ENCODE assay signal across 24 cellular contexts in genomic region chr2:150909090-150909489, GRCh38.
DNase-seq lines count a peak whose midpoint lies in the region; ATAC-seq lines count a peak whose summit lies in the region.
"Had no signal": no experiment of that assay in that cellular context is flagged by ENCODE, and none has a peak within 500 bp of the region (broad histone marks: within the 10 kb centered on the region; RNA-seq: fewer than 3 reads in every experiment).

No MANE protein-coding gene starts in this region.

- no peaks in the 10 kb centered on the region for H3K9me3 ChIP-seq in neuronal stem cell (replicated peaks in 1 of 2; ENCODE audit: control insufficient read depth in 2 of 2, insufficient read depth in 1 of 2, low read depth in 1 of 2, low read length in 2 of 2)
- H3K9me3 ChIP-seq: SJSA1, transverse colon had no signal

- no peak overlapping the region for H3K18ac ChIP-seq in neuronal stem cell (ENCODE audit: low read length)

- DNase-seq in NCI-H82 treated with DMSO at 0.1 percent for 48 hours (lab: John Stamatoyannopoulos, UW; ENCODE audit: unreplicated experiment): peak; percentile 46
- no peak for DNase-seq in NCI-H82 (lab: John Stamatoyannopoulos, UW)
- no peak for DNase-seq in neuronal stem cell (ENCODE audit: low spot score)
- DNase-seq in LoVo (ENCODE audit: low spot score): no peak
- no peak for DNase-seq in stimulated activated CD4-positive, alpha-beta T cell treated with anti-CD3 and anti-CD28 coated beads, Interleukin-12 subunit alpha, Interleukin-12 subunit beta, amount 100 ng/mL, for 4 hours
- DNase-seq: activated CD4-positive, alpha-beta T cell treated with anti-CD3 and anti-CD28 coated beads for 1 hour; activated CD8-positive, alpha-beta memory T cell treated with anti-CD3 and anti-CD28 coated beads, Interleukin-2, amount 50 U/mL, for 4 hours; activated naive CD4-positive, alpha-beta T cell treated with Interleukin-2 at 50 U/mL for 16 hours; C1 segment of cervical spinal cord; DMS79; HCEC 1CT; KBM-7; left ventricle myocardium superior; NCI-H146; NCI-H446 treated with DMSO at 0.1 percent for 48 hours; small intestine; transverse colon had no signal

- no peaks in the 10 kb centered on the region for H3K79me1 ChIP-seq in neuronal stem cell (ENCODE audit: low read depth, low read length)

- no peak overlapping the region for H4K8ac ChIP-seq in neuronal stem cell (ENCODE audit: low read depth, low read length)

- H3K36me3 ChIP-seq in neuronal stem cell (replicated peaks in 1 of 2; ENCODE audit: control insufficient read depth in 2 of 2, insufficient read depth in 2 of 2, low read length in 2 of 2): no peaks in the 10 kb centered on the region
- H3K36me3 ChIP-seq: SJSA1, transverse colon had no signal

- H3K23ac ChIP-seq in neuronal stem cell (ENCODE audit: low read depth, low read length, poor library complexity): no peak overlapping the region

- no peak overlapping the region for H3K14ac ChIP-seq in neuronal stem cell (ENCODE audit: low read length)

- H3K4me3 ChIP-seq in neuronal stem cell (ENCODE audit: low read length in 2 of 2): no peak overlapping the region
- H3K4me3 ChIP-seq: coronary artery, SJSA1, transverse colon had no signal

- no peak overlapping the region for H2BK120ac ChIP-seq in neuronal stem cell (ENCODE audit: low read depth, low read length)

- H4K91ac ChIP-seq in neuronal stem cell (ENCODE audit: low read depth, low read length, poor library complexity): no peak overlapping the region

- no peak overlapping the region for H2BK5ac ChIP-seq in neuronal stem cell (ENCODE audit: low read length)

- no peak overlapping the region for H2BK12ac ChIP-seq in neuronal stem cell (ENCODE audit: low read length)

- no peak overlapping the region for H2AK5ac ChIP-seq in neuronal stem cell (ENCODE audit: low read depth, low read length)

- peak; percentile 77 for ATAC-seq in GM21786 (IDR thresholded peaks at IDR 0.05; ENCODE audit: unreplicated experiment)
- ATAC-seq in HG03280 (IDR thresholded peaks at IDR 0.05; ENCODE audit: unreplicated experiment): peak; percentile 57
- no peak for ATAC-seq in GM18873 (IDR thresholded peaks at IDR 0.05; ENCODE audit: low FRiP score, unreplicated experiment)
- ATAC-seq: left ventricle myocardium superior; stimulated activated memory B cell treated with anti-CD40 and anti-IgM and Interleukin-4, amounts not matched to agents 10 μg/mL and 1 μg/mL and 100 μg/mL, for 72 hours had no signal

- no peak overlapping the region for H3K27ac ChIP-seq in neuronal stem cell (replicated peaks; ENCODE audit: low read length)
- H3K27ac ChIP-seq: coronary artery, epithelial cell of prostate, SJSA1, transverse colon had no signal

- H3K4me2 ChIP-seq in neuronal stem cell (ENCODE audit: insufficient read depth, low read length, poor library complexity, severe bottlenecking): no peak overlapping the region

- no peaks in the 10 kb centered on the region for H3K4me1 ChIP-seq in neuronal stem cell (ENCODE audit: control insufficient read depth in 2 of 2, insufficient read depth in 1 of 2, low read depth in 1 of 2, low read length in 2 of 2)
- H3K4me1 ChIP-seq: transverse colon had no signal

- no peak overlapping the region for H3K4ac ChIP-seq in neuronal stem cell (ENCODE audit: low read length)

- peak overlapping the region; percentile 32 for H2AFZ ChIP-seq in neuronal stem cell (ENCODE audit: low read length)

- H3K9ac ChIP-seq in neuronal stem cell (ENCODE audit: low read depth, low read length, poor library complexity): no peak overlapping the region

- H2BK15ac ChIP-seq in neuronal stem cell (ENCODE audit: low read length): no peak overlapping the region

- no peaks in the 10 kb centered on the region for H3K27me3 ChIP-seq in neuronal stem cell (ENCODE audit: control insufficient read depth in 3 of 3, insufficient read depth in 3 of 3, low read depth in 1 of 3, low read length in 3 of 3)
- H3K27me3 ChIP-seq: SJSA1, transverse colon had no signal
